In the genomic region with DNA sequence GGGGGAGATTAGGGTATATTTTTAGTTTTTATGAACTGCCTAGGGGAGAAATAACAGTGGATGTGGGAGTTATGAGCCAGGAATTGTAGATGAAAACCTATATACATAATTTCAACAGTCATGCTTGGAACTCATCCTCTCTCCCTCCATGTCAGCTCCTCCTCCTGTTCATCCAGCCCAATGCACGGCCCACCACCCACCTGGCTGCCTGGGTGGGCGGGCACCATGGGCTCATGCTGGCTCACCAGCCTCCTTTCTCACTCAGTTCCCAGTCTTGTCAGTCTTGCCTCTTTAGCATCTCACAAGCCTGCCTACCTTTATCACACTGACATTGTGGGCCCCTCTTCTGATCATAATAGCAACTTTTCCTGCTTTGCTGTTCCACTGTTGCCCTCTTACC, we compare ENCODE assay signal across 39 cellular contexts.
"Had no signal": no experiment of that assay in that cellular context is flagged by ENCODE, and none has a peak within 500 bp of the region (broad histone marks: within the 10 kb centered on the region; RNA-seq: fewer than 3 reads in every experiment).

No MANE protein-coding gene starts in this region.

- H3K4me1 Mint-ChIP-seq: activated naive CD4-positive, alpha-beta T cell treated with anti-CD3 and anti-CD28 coated beads, Interleukin-2, amount 10 ng/mL, durations not matched to agents 7 days and 5 days; activated naive CD4-positive, alpha-beta T cell treated with anti-CD3 and anti-CD28 coated beads, Interleukin-2, amount 50 U/mL, for 24 hours; activated naive CD8-positive, alpha-beta T cell treated with anti-CD3 and anti-CD28 coated beads for 36 hours; activated naive CD8-positive, alpha-beta T cell treated with anti-CD3 and anti-CD28 coated beads, Interleukin-2, amount 10 ng/mL, durations not matched to agents 7 days and 5 days; activated naive CD8-positive, alpha-beta T cell treated with anti-CD3 and anti-CD28 coated beads, Interleukin-2, amount 50 U/mL, for 24 hours; activated T-helper 17 cell treated with anti-CD3 and anti-CD28 coated beads, Interleukin-2, amount 50 U/mL, for 72 hours; central memory CD8-positive, alpha-beta T cell had no signal

- H3K36me3 ChIP-seq: adrenal gland, ascending aorta, brain microvascular endothelial cell, breast epithelium, cardiac muscle cell had no signal

- H3K27ac Mint-ChIP-seq: activated naive CD4-positive, alpha-beta T cell treated with anti-CD3 and anti-CD28 coated beads for 36 hours; activated naive CD4-positive, alpha-beta T cell treated with anti-CD3 and anti-CD28 coated beads, Interleukin-2, amount 10 ng/mL, durations not matched to agents 7 days and 5 days; activated naive CD4-positive, alpha-beta T cell treated with anti-CD3 and anti-CD28 coated beads, Interleukin-2, amount 50 U/mL, for 24 hours; activated naive CD4-positive, alpha-beta T cell treated with anti-CD3 and anti-CD28 coated beads, Interleukin-2, amount 50 U/mL, for 72 hours; activated naive CD8-positive, alpha-beta T cell; activated naive CD8-positive, alpha-beta T cell treated with anti-CD3 and anti-CD28 coated beads for 36 hours; activated naive CD8-positive, alpha-beta T cell treated with anti-CD3 and anti-CD28 coated beads, Interleukin-2, amount 10 ng/mL, durations not matched to agents 7 days and 5 days; activated naive CD8-positive, alpha-beta T cell treated with anti-CD3 and anti-CD28 coated beads, Interleukin-2, amount 50 U/mL, for 24 hours; activated T-cell treated with anti-CD3 and anti-CD28 coated beads, Interleukin-2, amount 50 U/mL, for 24 hours; activated T-cell treated with anti-CD3 and anti-CD28 coated beads, Interleukin-2, amount 50 U/mL, for 72 hours; activated T-helper 1 cell treated with anti-CD3 and anti-CD28 coated beads, Interleukin-12 subunit alpha, Interleukin-12 subunit beta, Interleukin-2, Interleukin-4 antibody, amounts not matched to agents 30 ng/mL and 10 ng/mL and 1 ng/mL, durations not matched to agents 14 hours and 24 hours and 36 hours; activated T-helper 17 cell treated with anti-CD3 and anti-CD28 coated beads, Interleukin-2, amount 50 U/mL, for 72 hours; activated T-helper 2 cell treated with anti-CD3 and anti-CD28 coated beads, Interferon-gamma antibody, Interleukin-2, Interleukin-4, amounts not matched to agents 10 μg/mL and 5 μg/mL and 100 μg/mL, durations not matched to agents 14 hours and 24 hours and 36 hours; brain had no signal

- H3K9me3 ChIP-seq: adrenal gland, ascending aorta, body of pancreas, breast epithelium had no signal

- H3K27me3 Mint-ChIP-seq: activated naive CD4-positive, alpha-beta T cell treated with anti-CD3 and anti-CD28 coated beads, Interleukin-2, amount 10 ng/mL, durations not matched to agents 7 days and 5 days; activated naive CD4-positive, alpha-beta T cell treated with anti-CD3 and anti-CD28 coated beads, Interleukin-2, amount 50 U/mL, for 24 hours; activated naive CD8-positive, alpha-beta T cell; activated naive CD8-positive, alpha-beta T cell treated with anti-CD3 and anti-CD28 coated beads for 36 hours; activated naive CD8-positive, alpha-beta T cell treated with anti-CD3 and anti-CD28 coated beads, Interleukin-2, amount 10 ng/mL, durations not matched to agents 7 days and 5 days; activated naive CD8-positive, alpha-beta T cell treated with anti-CD3 and anti-CD28 coated beads, Interleukin-2, amount 50 U/mL, for 24 hours; activated T-cell treated with anti-CD3 and anti-CD28 coated beads, Interleukin-2, amount 50 U/mL, for 24 hours; activated T-helper 17 cell treated with anti-CD3 and anti-CD28 coated beads, Interleukin-2, amount 50 U/mL, for 72 hours; central memory CD8-positive, alpha-beta T cell had no signal

- H3K27me3 ChIP-seq: adrenal gland, ascending aorta, body of pancreas, brain microvascular endothelial cell, breast epithelium, cardiac muscle cell had no signal

- H3K4me1 ChIP-seq: adrenal gland, ascending aorta, body of pancreas, breast epithelium had no signal

- H3K4me3 ChIP-seq: adrenal gland, ascending aorta, body of pancreas, breast epithelium, cardiac muscle cell had no signal

- H3K9me3 Mint-ChIP-seq: activated naive CD4-positive, alpha-beta T cell treated with anti-CD3 and anti-CD28 coated beads for 36 hours; activated naive CD4-positive, alpha-beta T cell treated with anti-CD3 and anti-CD28 coated beads, Interleukin-2, amount 10 ng/mL, durations not matched to agents 7 days and 5 days; activated naive CD4-positive, alpha-beta T cell treated with anti-CD3 and anti-CD28 coated beads, Interleukin-2, amount 50 U/mL, for 24 hours; activated naive CD4-positive, alpha-beta T cell treated with anti-CD3 and anti-CD28 coated beads, Interleukin-2, amount 50 U/mL, for 72 hours; activated naive CD8-positive, alpha-beta T cell treated with anti-CD3 and anti-CD28 coated beads for 36 hours; activated naive CD8-positive, alpha-beta T cell treated with anti-CD3 and anti-CD28 coated beads, Interleukin-2, amount 10 ng/mL, durations not matched to agents 7 days and 5 days; activated naive CD8-positive, alpha-beta T cell treated with anti-CD3 and anti-CD28 coated beads, Interleukin-2, amount 50 U/mL, for 24 hours; activated T-cell treated with anti-CD3 and anti-CD28 coated beads, Interleukin-2, amount 50 U/mL, for 24 hours; activated T-cell treated with anti-CD3 and anti-CD28 coated beads, Interleukin-2, amount 50 U/mL, for 4 hours; activated T-cell treated with anti-CD3 and anti-CD28 coated beads, Interleukin-2, amount 50 U/mL, for 72 hours; activated T-helper 1 cell treated with anti-CD3 and anti-CD28 coated beads, Interleukin-12 subunit alpha, Interleukin-12 subunit beta, Interleukin-2, Interleukin-4 antibody, amounts not matched to agents 30 ng/mL and 10 ng/mL and 1 ng/mL, durations not matched to agents 14 hours and 24 hours and 36 hours; activated T-helper 17 cell treated with anti-CD3 and anti-CD28 coated beads, Interleukin-2, amount 50 U/mL, for 72 hours; activated T-helper 2 cell treated with anti-CD3 and anti-CD28 coated beads, Interferon-gamma antibody, Interleukin-2, Interleukin-4, amounts not matched to agents 10 μg/mL and 5 μg/mL and 100 μg/mL, durations not matched to agents 14 hours and 24 hours and 36 hours; central memory CD8-positive, alpha-beta T cell had no signal

- DNase-seq: activated effector memory CD4-positive, alpha-beta T cell treated with anti-CD3 and anti-CD28 coated beads, Interleukin-2, amount 50 U/mL, for 16 hours; activated effector memory CD4-positive, alpha-beta T cell treated with Interleukin-2 at 50 U/mL for 16 hours; activated gamma-delta T cell; activated gamma-delta T cell treated with Interleukin-2 at 50 U/mL for 16 hours; activated naive CD4-positive, alpha-beta T cell; activated naive CD4-positive, alpha-beta T cell treated with anti-CD3 and anti-CD28 coated beads for 36 hours; activated naive CD4-positive, alpha-beta T cell treated with anti-CD3 and anti-CD28 coated beads, Interleukin-2, amount 10 ng/mL, durations not matched to agents 7 days and 5 days; activated naive CD4-positive, alpha-beta T cell treated with anti-CD3 and anti-CD28 coated beads, Interleukin-2, amount 50 U/mL, for 16 hours; activated naive CD4-positive, alpha-beta T cell treated with Interleukin-2 at 50 U/mL for 16 hours; activated naive CD8-positive, alpha-beta T cell treated with anti-CD3 and anti-CD28 coated beads for 36 hours; activated naive CD8-positive, alpha-beta T cell treated with anti-CD3 and anti-CD28 coated beads, Interleukin-2, amount 10 ng/mL, durations not matched to agents 7 days and 5 days; activated naive CD8-positive, alpha-beta T cell treated with anti-CD3 and anti-CD28 coated beads, Interleukin-2, amount 50 U/mL, for 24 hours; activated T-cell treated with anti-CD3 and anti-CD28 coated beads for 4 hours; activated T-cell treated with anti-CD3 and anti-CD28 coated beads, Interleukin-2, amount 50 U/mL, for 1 hour; activated T-cell treated with anti-CD3 and anti-CD28 coated beads, Interleukin-2, amount 50 U/mL, for 24 hours; activated T-cell treated with anti-CD3 and anti-CD28 coated beads, Interleukin-2, amount 50 U/mL, for 4 hours; activated T-cell treated with anti-CD3 and anti-CD28 coated beads, Interleukin-2, amount 50 U/mL, for 48 hours; activated T-cell treated with anti-CD3 and anti-CD28 coated beads, Interleukin-2, amount 50 U/mL, for 72 hours; adrenal gland; amniotic stem cell; amygdala; anterior cingulate cortex; aorta; body of pancreas; brain microvascular endothelial cell; caudate nucleus; central memory CD4-positive, alpha-beta T cell; cerebellar nuclear complex had no signal

- H3K27ac ChIP-seq: adrenal gland, ascending aorta, body of pancreas, brain microvascular endothelial cell, breast epithelium, cardiac muscle cell had no signal

- ATAC-seq: activated naive CD4-positive, alpha-beta T cell treated with anti-CD3 and anti-CD28 coated beads, Interleukin-2, amount 50 U/mL, for 72 hours; activated naive CD8-positive, alpha-beta T cell treated with anti-CD3 and anti-CD28 coated beads, Interleukin-2, amount 50 U/mL, for 24 hours; activated T-cell treated with anti-CD3 and anti-CD28 coated beads, Interleukin-2, amount 50 U/mL, for 4 hours; activated T-cell treated with anti-CD3 and anti-CD28 coated beads, Interleukin-2, amount 50 U/mL, for 72 hours; activated T-helper 17 cell treated with anti-CD3 and anti-CD28 coated beads, Interleukin-2, amount 50 U/mL, for 72 hours; body of pancreas had no signal

- H3K4me3 Mint-ChIP-seq: activated naive CD4-positive, alpha-beta T cell treated with anti-CD3 and anti-CD28 coated beads for 36 hours; activated naive CD4-positive, alpha-beta T cell treated with anti-CD3 and anti-CD28 coated beads, Interleukin-2, amount 10 ng/mL, durations not matched to agents 7 days and 5 days; activated naive CD4-positive, alpha-beta T cell treated with anti-CD3 and anti-CD28 coated beads, Interleukin-2, amount 50 U/mL, for 24 hours; activated naive CD8-positive, alpha-beta T cell; activated naive CD8-positive, alpha-beta T cell treated with anti-CD3 and anti-CD28 coated beads for 36 hours; activated naive CD8-positive, alpha-beta T cell treated with anti-CD3 and anti-CD28 coated beads, Interleukin-2, amount 10 ng/mL, durations not matched to agents 7 days and 5 days; activated naive CD8-positive, alpha-beta T cell treated with anti-CD3 and anti-CD28 coated beads, Interleukin-2, amount 50 U/mL, for 24 hours; activated T-cell treated with anti-CD3 and anti-CD28 coated beads, Interleukin-2, amount 50 U/mL, for 24 hours; activated T-cell treated with anti-CD3 and anti-CD28 coated beads, Interleukin-2, amount 50 U/mL, for 4 hours; activated T-cell treated with anti-CD3 and anti-CD28 coated beads, Interleukin-2, amount 50 U/mL, for 72 hours; activated T-helper 1 cell treated with anti-CD3 and anti-CD28 coated beads, Interleukin-12 subunit alpha, Interleukin-12 subunit beta, Interleukin-2, Interleukin-4 antibody, amounts not matched to agents 30 ng/mL and 10 ng/mL and 1 ng/mL, durations not matched to agents 14 hours and 24 hours and 36 hours; activated T-helper 17 cell treated with anti-CD3 and anti-CD28 coated beads, Interleukin-2, amount 50 U/mL, for 72 hours; brain; central memory CD8-positive, alpha-beta T cell had no signal
